8 cellular contexts compared by ENCODE assay signal in the genomic region with DNA sequence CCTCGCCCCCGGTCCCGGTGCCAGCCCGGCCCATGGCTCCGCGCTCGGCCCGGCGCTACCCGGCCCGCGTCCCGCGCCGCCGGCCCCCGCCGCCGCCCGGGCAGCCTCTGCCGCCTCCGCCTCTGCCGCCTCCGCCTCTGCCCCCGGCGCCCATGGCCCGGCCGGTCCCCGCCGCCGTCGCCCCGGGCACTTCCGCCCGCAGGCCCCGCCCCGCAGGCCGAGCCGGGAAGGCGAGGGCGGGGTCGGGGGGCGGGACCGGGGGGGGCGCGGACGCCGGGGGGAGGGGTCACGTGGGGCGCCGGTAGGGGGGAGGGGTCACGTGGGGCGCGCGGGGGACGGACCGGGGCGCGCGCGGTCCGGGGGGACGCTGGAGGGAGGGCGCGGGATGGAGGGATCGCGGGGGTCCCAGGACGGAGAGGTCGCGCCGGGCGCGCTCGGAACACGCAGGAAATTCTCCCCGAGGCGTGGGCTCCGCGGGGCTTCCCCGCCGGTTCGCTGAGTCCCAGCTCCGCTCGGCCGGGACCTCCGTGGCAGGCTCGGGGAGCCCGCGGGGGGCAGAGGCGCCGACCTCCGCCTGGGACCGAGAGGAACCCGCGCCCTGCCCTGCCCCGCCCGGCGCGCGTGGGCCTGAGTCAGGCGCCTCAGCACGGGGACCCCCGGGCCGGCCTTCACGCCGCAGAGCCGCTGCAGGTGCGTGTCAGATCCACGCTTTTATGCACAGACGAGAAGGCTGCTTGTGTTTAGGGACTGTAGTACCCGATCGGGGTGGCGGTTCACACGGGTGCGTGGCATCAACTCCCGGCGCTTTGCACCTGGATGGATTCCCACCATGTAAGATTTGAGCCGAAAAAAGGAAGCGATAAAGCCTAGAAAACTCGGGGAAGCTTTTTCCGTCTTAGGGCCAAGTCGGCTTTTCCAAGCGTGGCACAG. TPM values are rescaled to one million over a fixed set of nuclear protein-coding genes. Genes with fewer than 3 reads are reported as not detected.
DNase-seq lines count a peak whose midpoint lies in the region; ATAC-seq and TF ChIP-seq lines count a peak whose summit lies in the region.

A gene with protein sequence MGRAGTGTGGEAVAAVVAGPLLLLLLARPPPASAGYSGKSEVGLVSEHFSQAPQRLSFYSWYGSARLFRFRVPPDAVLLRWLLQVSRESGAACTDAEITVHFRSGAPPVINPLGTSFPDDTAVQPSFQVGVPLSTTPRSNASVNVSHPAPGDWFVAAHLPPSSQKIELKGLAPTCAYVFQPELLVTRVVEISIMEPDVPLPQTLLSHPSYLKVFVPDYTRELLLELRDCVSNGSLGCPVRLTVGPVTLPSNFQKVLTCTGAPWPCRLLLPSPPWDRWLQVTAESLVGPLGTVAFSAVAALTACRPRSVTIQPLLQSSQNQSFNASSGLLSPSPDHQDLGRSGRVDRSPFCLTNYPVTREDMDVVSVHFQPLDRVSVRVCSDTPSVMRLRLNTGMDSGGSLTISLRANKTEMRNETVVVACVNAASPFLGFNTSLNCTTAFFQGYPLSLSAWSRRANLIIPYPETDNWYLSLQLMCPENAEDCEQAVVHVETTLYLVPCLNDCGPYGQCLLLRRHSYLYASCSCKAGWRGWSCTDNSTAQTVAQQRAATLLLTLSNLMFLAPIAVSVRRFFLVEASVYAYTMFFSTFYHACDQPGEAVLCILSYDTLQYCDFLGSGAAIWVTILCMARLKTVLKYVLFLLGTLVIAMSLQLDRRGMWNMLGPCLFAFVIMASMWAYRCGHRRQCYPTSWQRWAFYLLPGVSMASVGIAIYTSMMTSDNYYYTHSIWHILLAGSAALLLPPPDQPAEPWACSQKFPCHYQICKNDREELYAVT (minus strand): TSS at position 191 of the 930 bp plus-strand sequence. CDS start 157 bp downstream, at position 34.

- TF ChIP-seq CTCF in A673 (conservative IDR thresholded peaks at IDR 0.05; ENCODE audit: low read depth, low read length) (no peak), left ventricle myocardium inferior (IDR thresholded peaks at IDR 0.05; ENCODE audit: borderline replicate concordance) (no peak), uterus (IDR thresholded peaks at IDR 0.05) (no peak)

- POLR2A ChIA-PET in A673 (lab: Charles Lee; ENCODE audit: low non-redundant PET) = interaction anchor here (0.5 to 0.7 kb wide), 2 partner anchors 31 to 109 kb away, joined by 5 to 6 read pairs; no protein-coding TSS in a partner anchor

- H3K9me3 ChIP-seq in A673 (ENCODE audit: low read depth, low read length, poor library complexity, severe bottlenecking) (no peaks in the 10 kb centered on the region), left ventricle myocardium inferior (replicated peaks) (no peaks in the 10 kb centered on the region), uterus (no peaks in the 10 kb centered on the region)

- peak within 1 kb of the TSS; percentile 93 for H3K4me3 ChIP-seq in A673 (ENCODE audit: low read depth, low read length, poor library complexity, severe bottlenecking)
- H3K4me3 ChIP-seq in left ventricle myocardium inferior = peak within 1 kb of the TSS; percentile 77
- peak within 1 kb of the TSS; percentile 59 to 97 for H3K4me3 ChIP-seq in uterus

- H3K27me3 ChIP-seq in A673 (replicated peaks; ENCODE audit: insufficient read depth, low read depth, low read length, poor library complexity) (no peaks in the 10 kb centered on the region), left ventricle myocardium inferior (ENCODE audit: low read depth) (no peaks in the 10 kb centered on the region), uterus (no peaks in the 10 kb centered on the region)

- TF ChIP-seq POLR2A in uterus (IDR thresholded peaks at IDR 0.05) = peak in 1 of 2 donors; percentile 45

- H3K36me3 ChIP-seq in A673 (ENCODE audit: insufficient read depth, low read length, poor library complexity, severe bottlenecking) (no peaks in the 10 kb centered on the region), left ventricle myocardium inferior (peaks cover 6% of the 10 kb centered on the region), uterus (no peaks in the 10 kb centered on the region)

- 0% methylated on average over 45 to 121 of the region's 123 CpGs for WGBS in adipose tissue, 3 donors

- BruUV-seq in A673 (replicated peaks; lab: Mats Ljungman, UMichigan) = no TSS peak

- CTCF ChIA-PET in A673 (lab: Charles Lee) = interaction anchor here (0.5 to 1.0 kb wide), 5 partner anchors 9 to 285 kb away, joined by 3 to 5 read pairs (median 5); a partner anchor contains a TSS

- intact Hi-C loops in A673 (cut with micrococcal nuclease; ENCODE audit: unreplicated experiment) = no loop called here
- intact Hi-C loops in left ventricle myocardium inferior (cut with micrococcal nuclease) = no loop called here
- intact Hi-C loops in posterior vena cava (cut with DNase I) = no loop called here
- intact Hi-C loops in uterus (cut with DNase I; ENCODE audit: low total_unique reads) = no loop called here

- ATAC-seq in GM18520 (IDR thresholded peaks at IDR 0.05; ENCODE audit: unreplicated experiment) (peak; percentile 39), HG03432 (IDR thresholded peaks at IDR 0.05; ENCODE audit: unreplicated experiment) (peak; percentile 55)

- H3K27ac ChIP-seq in A673 (ENCODE audit: low read depth, low read length, poor library complexity, severe bottlenecking) = peak within 1 kb of the TSS; percentile 63
- no peak within 1 kb of the TSS for H3K27ac ChIP-seq in adipose tissue (ENCODE audit: low read depth, low read length)
- H3K27ac ChIP-seq in left ventricle myocardium inferior (replicated peaks) = peak within 1 kb of the TSS; percentile 83
- peak within 1 kb of the TSS; percentile 70 to 72 for H3K27ac ChIP-seq in uterus

- DNase-seq in A673 (ENCODE audit: low spot score) (peak; percentile 72), SKM-1 treated with dmso at 0.1 percent for 144 hours (lab: John Stamatoyannopoulos, UW; ENCODE audit: unreplicated experiment) (peak; percentile 31), left ventricle myocardium inferior (peak; percentile 68), posterior vena cava (ENCODE audit: low spot score) (peak; percentile 84), uterus (peak; percentile 54 to 59)

- H3K4me1 ChIP-seq in A673 (ENCODE audit: insufficient read depth, low read length, poor library complexity, severe bottlenecking) (no peaks in the 10 kb centered on the region), left ventricle myocardium inferior (peaks cover 68% of the 10 kb centered on the region), uterus (no peaks in the 10 kb centered on the region)

RNA-seq across cellular contexts. Expression of the gene that starts here (rescaled TPM):
- total RNA-seq in A673 (2021) (38.7 and 47.1 TPM in 2 replicates), left ventricle myocardium inferior (30.4 TPM), posterior vena cava (10 to 100 TPM; 24.7 to 28.9 TPM), uterus (10 to 100 TPM; 10.6 to 36.2 (median 12.8) TPM)
- 10 to 100 TPM; 33.2 to 53.3 (median 47.0) TPM for polyA plus RNA-seq in adipose tissue

Comparison
In these comparisons a context has a peak if more than half of its experiments do, and no peak if none do; other contexts are left out.
1. DNase-seq: peak in every context shown above with its lines; median percentile 84 in posterior vena cava; 72 in A673; 68 in left ventricle myocardium inferior; 56 in uterus; 31 in SKM-1 treated with dmso at 0.1 percent for 144 hours.